Comparison of ENCODE assay signal across 20 cellular contexts in genomic region chr2:74500578-74500946, GRCh38. TPM values are rescaled to one million over a fixed set of nuclear protein-coding genes. Genes with fewer than 3 reads are reported as not detected.
DNase-seq lines count a peak whose midpoint lies in the region; TF ChIP-seq lines count a peak whose summit lies in the region.
"Had no signal": no experiment of that assay in that cellular context is flagged by ENCODE, and none has a peak within 500 bp of the region (broad histone marks: within the 10 kb centered on the region; RNA-seq: fewer than 3 reads in every experiment).

No MANE protein-coding gene starts in this region.

- H3K4me1 ChIP-seq in iPS-15b (ENCODE audit: control insufficient read depth, insufficient read depth, low read length) = no peaks in the 10 kb centered on the region

- H3K4me3 Mint-ChIP-seq in neural crest cell = peak overlapping the region; percentile 74
- H3K4me3 Mint-ChIP-seq in activated CD4-positive, alpha-beta T cell treated with anti-CD3 and anti-CD28 coated beads, Interleukin-2, amount 10 ng/mL, durations not matched to agents 7 days and 5 days = no peak overlapping the region
- H3K4me3 Mint-ChIP-seq in activated T-helper 2 cell treated with anti-CD3 and anti-CD28 coated beads, Interferon-gamma antibody, Interleukin-2, Interleukin-4, amounts not matched to agents 10 μg/mL and 5 μg/mL and 100 μg/mL, durations not matched to agents 14 hours and 24 hours and 36 hours (ENCODE audit: low read depth) = no peak overlapping the region

- no peaks in the 10 kb centered on the region for H3K9me3 ChIP-seq in WERI-Rb-1 (ENCODE audit: severe bottlenecking)
- H3K9me3 ChIP-seq in iPS-15b (ENCODE audit: control insufficient read depth, insufficient read depth, low read length) = no peaks in the 10 kb centered on the region

- intact Hi-C loops in activated T-helper 2 cell treated with anti-CD3 and anti-CD28 coated beads, Interferon-gamma antibody, Interleukin-2, Interleukin-4, amounts not matched to agents 10 μg/mL and 5 μg/mL and 100 μg/mL, durations not matched to agents 14 hours and 24 hours and 36 hours (cut with micrococcal nuclease) = no loop called here

- H3K27me3 ChIP-seq in WERI-Rb-1 (ENCODE audit: insufficient read depth, low read depth, severe bottlenecking) (no peaks in the 10 kb centered on the region), iPS-15b (ENCODE audit: control insufficient read depth, insufficient read depth, low read length) (peaks cover 100% of the 10 kb centered on the region)

- H3K27ac ChIP-seq in 22Rv1 (peak overlapping the region; percentile 97), WERI-Rb-1 (peak overlapping the region; percentile 71)
- H3K27ac ChIP-seq: C4-2B had no signal

- no peak overlapping the region for H3K27ac Mint-ChIP-seq in neural crest cell (ENCODE audit: unreplicated experiment)
- H3K27ac Mint-ChIP-seq in activated CD4-positive, alpha-beta T cell treated with anti-CD3 and anti-CD28 coated beads, Interleukin-2, amount 10 ng/mL, durations not matched to agents 7 days and 5 days = no peak overlapping the region
- no peak overlapping the region for H3K27ac Mint-ChIP-seq in activated T-helper 2 cell treated with anti-CD3 and anti-CD28 coated beads, Interferon-gamma antibody, Interleukin-2, Interleukin-4, amounts not matched to agents 10 μg/mL and 5 μg/mL and 100 μg/mL, durations not matched to agents 14 hours and 24 hours and 36 hours

- H3K4me3 ChIP-seq in WERI-Rb-1 (ENCODE audit: low read depth, low read length) (no peak overlapping the region), iPS-15b (ENCODE audit: low read depth, low read length) (peak overlapping the region; percentile 41)

- TF ChIP-seq CTCF in 22Rv1 (IDR thresholded peaks at IDR 0.05) (no peak), WERI-Rb-1 (IDR thresholded peaks at IDR 0.05; ENCODE audit: low read depth, low read length) (no peak), neural crest cell (conservative IDR thresholded peaks at IDR 0.05) (no peak)

- no peaks in the 10 kb centered on the region for H3K9me3 Mint-ChIP-seq in neural crest cell
- no peaks in the 10 kb centered on the region for H3K9me3 Mint-ChIP-seq in activated CD4-positive, alpha-beta T cell treated with anti-CD3 and anti-CD28 coated beads, Interleukin-2, amount 10 ng/mL, durations not matched to agents 7 days and 5 days
- no peaks in the 10 kb centered on the region for H3K9me3 Mint-ChIP-seq in activated T-helper 2 cell treated with anti-CD3 and anti-CD28 coated beads, Interferon-gamma antibody, Interleukin-2, Interleukin-4, amounts not matched to agents 10 μg/mL and 5 μg/mL and 100 μg/mL, durations not matched to agents 14 hours and 24 hours and 36 hours
- H3K9me3 Mint-ChIP-seq: IgD-negative memory B cell had no signal

- H3K27me3 Mint-ChIP-seq in neural crest cell (ENCODE audit: low read depth) = peaks cover 99% of the 10 kb centered on the region
- peaks cover 62% of the 10 kb centered on the region for H3K27me3 Mint-ChIP-seq in activated CD4-positive, alpha-beta T cell treated with anti-CD3 and anti-CD28 coated beads, Interleukin-2, amount 10 ng/mL, durations not matched to agents 7 days and 5 days
- H3K27me3 Mint-ChIP-seq in activated T-helper 2 cell treated with anti-CD3 and anti-CD28 coated beads, Interferon-gamma antibody, Interleukin-2, Interleukin-4, amounts not matched to agents 10 μg/mL and 5 μg/mL and 100 μg/mL, durations not matched to agents 14 hours and 24 hours and 36 hours (ENCODE audit: low read depth) = peaks cover 30% of the 10 kb centered on the region

- peaks cover 27% of the 10 kb centered on the region for H3K4me1 Mint-ChIP-seq in neural crest cell
- H3K4me1 Mint-ChIP-seq in activated CD4-positive, alpha-beta T cell treated with anti-CD3 and anti-CD28 coated beads, Interleukin-2, amount 10 ng/mL, durations not matched to agents 7 days and 5 days = peaks cover 59% of the 10 kb centered on the region
- peaks cover 45% of the 10 kb centered on the region for H3K4me1 Mint-ChIP-seq in activated T-helper 2 cell treated with anti-CD3 and anti-CD28 coated beads, Interferon-gamma antibody, Interleukin-2, Interleukin-4, amounts not matched to agents 10 μg/mL and 5 μg/mL and 100 μg/mL, durations not matched to agents 14 hours and 24 hours and 36 hours (ENCODE audit: low read depth)

- peaks cover 19% of the 10 kb centered on the region for H3K36me3 Mint-ChIP-seq in neural crest cell (ENCODE audit: low read depth)
- peaks cover 31% of the 10 kb centered on the region for H3K36me3 Mint-ChIP-seq in activated CD4-positive, alpha-beta T cell treated with anti-CD3 and anti-CD28 coated beads, Interleukin-2, amount 10 ng/mL, durations not matched to agents 7 days and 5 days (ENCODE audit: low read depth)
- H3K36me3 Mint-ChIP-seq in activated T-helper 2 cell treated with anti-CD3 and anti-CD28 coated beads, Interferon-gamma antibody, Interleukin-2, Interleukin-4, amounts not matched to agents 10 μg/mL and 5 μg/mL and 100 μg/mL, durations not matched to agents 14 hours and 24 hours and 36 hours (ENCODE audit: low read depth) = peaks cover 49% of the 10 kb centered on the region

- H3K36me3 ChIP-seq in WERI-Rb-1 (peaks cover 26% of the 10 kb centered on the region), iPS-15b (ENCODE audit: control insufficient read depth, insufficient read depth, low read length) (peaks cover 4% of the 10 kb centered on the region)

- POLR2A ChIA-PET in activated CD4-positive, alpha-beta T cell treated with anti-CD3 and anti-CD28 coated beads, Interleukin-2, amount 10 ng/mL, durations not matched to agents 7 days and 5 days (lab: Charles Lee) = no interaction called here

- no peak overlapping the region for H3K9ac ChIP-seq in iPS-15b (ENCODE audit: low read depth, low read length)

- DNase-seq in WERI-Rb-1 = no peak
- DNase-seq in neural crest cell (ENCODE audit: low read depth, low spot score) = no peak
- no peak for DNase-seq in activated CD4-positive, alpha-beta T cell treated with anti-CD3 and anti-CD28 coated beads, Interleukin-2, amount 10 ng/mL, durations not matched to agents 7 days and 5 days
- no peak for DNase-seq in ecto neural progenitor cell (ENCODE audit: low spot score)
- DNase-seq in activated effector memory CD4-positive, alpha-beta T cell treated with Interleukin-2 at 50 U/mL for 16 hours = no peak
- no peak for DNase-seq in activated T-helper 2 cell treated with anti-CD3 and anti-CD28 coated beads, Interferon-gamma antibody, Interleukin-2, Interleukin-4, amounts not matched to agents 10 μg/mL and 5 μg/mL and 100 μg/mL, durations not matched to agents 14 hours and 24 hours and 36 hours (ENCODE audit: low spot score)
- DNase-seq: DMS79; HCEC 1CT; MV-4-11; NCI-H1105 treated with DMSO at 0.1 percent for 48 hours; NCI-H2029 treated with DMSO at 0.1 percent for 48 hours; NCI-H2171; NCI-H345; NCI-H524; NCI-H774; NK-92 treated with Interleukin-12 subunit alpha and Interleukin-12 subunit beta, amount 100 ng/mL, for 24 hours had no signal

- CTCF ChIA-PET in activated CD4-positive, alpha-beta T cell treated with anti-CD3 and anti-CD28 coated beads, Interleukin-2, amount 10 ng/mL, durations not matched to agents 7 days and 5 days (lab: Charles Lee) = interaction anchor here (0.7 to 5.6 kb wide), 8 partner anchors 8 to 87 kb away, joined by 3 to 38 read pairs (median 4); partner anchors contain the start of genes CCDC142, TTC31 and WBP1

RNA-seq across cellular contexts. Expression of gene LBX2, which starts 1.2 kb away (rescaled TPM):
- total RNA-seq in neural crest cell = 0.28 TPM in 1 of 2 replicates, not detected in the other
- total RNA-seq in activated CD4-positive, alpha-beta T cell treated with anti-CD3 and anti-CD28 coated beads, Interleukin-2, amount 10 ng/mL, durations not matched to agents 7 days and 5 days = under 1 TPM in 1 of 2 experiments, not detected in 1; 0.25 TPM
- 1.6 and 2.2 TPM in 2 replicates for total RNA-seq in activated T-helper 2 cell treated with anti-CD3 and anti-CD28 coated beads, Interferon-gamma antibody, Interleukin-2, Interleukin-4, amounts not matched to agents 10 μg/mL and 5 μg/mL and 100 μg/mL, durations not matched to agents 14 hours and 24 hours and 36 hours

RNA-seq across cellular contexts. Expression of gene PCGF1, which starts 6.9 kb away (rescaled TPM):
- 25.4 and 30.0 TPM in 2 replicates for total RNA-seq in neural crest cell
- total RNA-seq in activated CD4-positive, alpha-beta T cell treated with anti-CD3 and anti-CD28 coated beads, Interleukin-2, amount 10 ng/mL, durations not matched to agents 7 days and 5 days = 10 to 100 TPM; 25.8 to 35.6 TPM
- 36.5 and 39.7 TPM in 2 replicates for total RNA-seq in activated T-helper 2 cell treated with anti-CD3 and anti-CD28 coated beads, Interferon-gamma antibody, Interleukin-2, Interleukin-4, amounts not matched to agents 10 μg/mL and 5 μg/mL and 100 μg/mL, durations not matched to agents 14 hours and 24 hours and 36 hours

RNA-seq across cellular contexts. Expression of gene TLX2, which starts 13.7 kb away (rescaled TPM):
- total RNA-seq in neural crest cell = not detected in 2 replicates
- under 1 TPM; 0.40 to 0.52 TPM for total RNA-seq in activated CD4-positive, alpha-beta T cell treated with anti-CD3 and anti-CD28 coated beads, Interleukin-2, amount 10 ng/mL, durations not matched to agents 7 days and 5 days
- 0.82 and 0.92 TPM in 2 replicates for total RNA-seq in activated T-helper 2 cell treated with anti-CD3 and anti-CD28 coated beads, Interferon-gamma antibody, Interleukin-2, Interleukin-4, amounts not matched to agents 10 μg/mL and 5 μg/mL and 100 μg/mL, durations not matched to agents 14 hours and 24 hours and 36 hours

RNA-seq across cellular contexts. Expression of gene TTC31, which starts 17.7 kb away (rescaled TPM):
- 29.6 and 31.6 TPM in 2 replicates for total RNA-seq in neural crest cell
- 10 to 100 TPM; 45.8 to 46.3 TPM for total RNA-seq in activated CD4-positive, alpha-beta T cell treated with anti-CD3 and anti-CD28 coated beads, Interleukin-2, amount 10 ng/mL, durations not matched to agents 7 days and 5 days
- 35.1 and 35.9 TPM in 2 replicates for total RNA-seq in activated T-helper 2 cell treated with anti-CD3 and anti-CD28 coated beads, Interferon-gamma antibody, Interleukin-2, Interleukin-4, amounts not matched to agents 10 μg/mL and 5 μg/mL and 100 μg/mL, durations not matched to agents 14 hours and 24 hours and 36 hours

RNA-seq across cellular contexts. Expression of gene CCDC142, which starts 17.8 kb away (rescaled TPM):
- total RNA-seq in neural crest cell = 34.7 and 35.0 TPM in 2 replicates
- total RNA-seq in activated CD4-positive, alpha-beta T cell treated with anti-CD3 and anti-CD28 coated beads, Interleukin-2, amount 10 ng/mL, durations not matched to agents 7 days and 5 days = 10 to 100 TPM; 26.8 to 27.1 TPM
- total RNA-seq in activated T-helper 2 cell treated with anti-CD3 and anti-CD28 coated beads, Interferon-gamma antibody, Interleukin-2, Interleukin-4, amounts not matched to agents 10 μg/mL and 5 μg/mL and 100 μg/mL, durations not matched to agents 14 hours and 24 hours and 36 hours = 25.1 and 26.9 TPM in 2 replicates
